Comparison of ENCODE assay signal across 8 cellular contexts in the genomic region with DNA sequence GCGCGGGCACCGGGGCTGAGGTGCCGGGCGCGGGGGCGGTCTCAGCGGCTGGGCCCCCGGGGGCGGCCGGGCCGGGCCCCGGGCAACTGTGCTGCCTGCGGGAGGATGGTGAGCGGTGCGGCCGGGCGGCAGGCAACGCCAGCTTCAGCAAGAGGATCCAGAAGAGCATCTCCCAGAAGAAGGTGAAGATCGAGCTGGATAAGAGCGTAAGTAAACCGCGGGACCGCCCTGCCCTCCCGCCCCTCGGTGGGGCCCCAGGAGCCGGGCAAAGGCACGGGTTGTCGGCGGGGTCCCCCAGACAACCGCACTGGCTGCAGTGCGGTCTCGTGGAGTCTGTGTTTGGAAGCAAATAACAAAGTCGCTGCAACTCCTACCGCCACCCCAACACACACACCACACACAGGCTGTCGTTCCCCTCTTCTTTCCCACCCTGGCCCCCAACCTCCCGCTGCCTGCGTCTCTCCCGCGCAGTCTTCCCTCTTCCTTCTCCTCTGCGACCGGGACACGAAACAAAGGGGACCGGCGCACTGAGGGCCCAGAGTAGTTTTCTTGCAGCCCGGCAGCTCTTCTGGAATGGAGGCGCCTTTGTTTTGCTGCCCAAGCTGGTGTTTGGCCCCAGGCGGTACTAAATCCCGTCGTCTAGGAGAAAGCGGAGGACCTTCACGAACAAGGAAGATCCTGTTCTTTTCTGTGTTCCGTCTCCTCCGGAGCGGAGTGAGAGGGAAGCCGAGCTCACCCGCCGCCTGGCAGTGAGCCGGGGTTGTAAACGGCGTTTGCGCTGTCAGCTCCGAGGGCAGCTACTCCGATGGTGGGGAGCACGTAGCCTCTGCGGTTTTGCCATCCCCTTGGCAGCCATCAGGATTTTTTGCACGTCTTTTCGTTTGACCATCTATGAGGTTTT. TPM values are rescaled to one million over a fixed set of nuclear protein-coding genes. Genes with fewer than 3 reads are reported as not detected.
DNase-seq lines count a peak whose midpoint lies in the region; ATAC-seq and TF ChIP-seq lines count a peak whose summit lies in the region.

No MANE protein-coding gene starts in this region.

- peak; percentile 26 for ATAC-seq in GM19455 (IDR thresholded peaks at IDR 0.05; ENCODE audit: unreplicated experiment)
- ATAC-seq in HG03565 (IDR thresholded peaks at IDR 0.05; ENCODE audit: unreplicated experiment): peak; percentile 8
- peak in 1 of 2 donors; percentile 18 for ATAC-seq in naive thymus-derived CD8-positive, alpha-beta T cell

- peaks cover 39% of the 10 kb centered on the region for H3K36me3 Mint-ChIP-seq in activated T-helper 2 cell treated with anti-CD3 and anti-CD28 coated beads, Interferon-gamma antibody, Interleukin-2, Interleukin-4, amounts not matched to agents 10 μg/mL and 5 μg/mL and 100 μg/mL, durations not matched to agents 14 hours and 24 hours and 36 hours (ENCODE audit: low read depth)
- H3K36me3 Mint-ChIP-seq in naive thymus-derived CD8-positive, alpha-beta T cell: peaks cover 0 to 4% (median 0%) of the 10 kb centered on the region in 3 donors

- no peaks in the 10 kb centered on the region for H3K9me3 Mint-ChIP-seq in activated T-helper 2 cell treated with anti-CD3 and anti-CD28 coated beads, Interferon-gamma antibody, Interleukin-2, Interleukin-4, amounts not matched to agents 10 μg/mL and 5 μg/mL and 100 μg/mL, durations not matched to agents 14 hours and 24 hours and 36 hours
- no peaks in the 10 kb centered on the region for H3K9me3 Mint-ChIP-seq in naive thymus-derived CD8-positive, alpha-beta T cell

- peak overlapping the region; percentile 96 for H3K4me3 Mint-ChIP-seq in activated T-helper 2 cell treated with anti-CD3 and anti-CD28 coated beads, Interferon-gamma antibody, Interleukin-2, Interleukin-4, amounts not matched to agents 10 μg/mL and 5 μg/mL and 100 μg/mL, durations not matched to agents 14 hours and 24 hours and 36 hours (ENCODE audit: low read depth)
- peak overlapping the region; percentile 85 to 98 (median 92) for H3K4me3 Mint-ChIP-seq in naive thymus-derived CD8-positive, alpha-beta T cell

- no peaks in the 10 kb centered on the region for H3K27me3 Mint-ChIP-seq in activated T-helper 2 cell treated with anti-CD3 and anti-CD28 coated beads, Interferon-gamma antibody, Interleukin-2, Interleukin-4, amounts not matched to agents 10 μg/mL and 5 μg/mL and 100 μg/mL, durations not matched to agents 14 hours and 24 hours and 36 hours (ENCODE audit: low read depth)
- peaks cover 8 to 32% (median 19%) of the 10 kb centered on the region in 5 donors for H3K27me3 Mint-ChIP-seq in naive thymus-derived CD8-positive, alpha-beta T cell

- peaks cover 34% of the 10 kb centered on the region for H3K4me1 Mint-ChIP-seq in activated T-helper 2 cell treated with anti-CD3 and anti-CD28 coated beads, Interferon-gamma antibody, Interleukin-2, Interleukin-4, amounts not matched to agents 10 μg/mL and 5 μg/mL and 100 μg/mL, durations not matched to agents 14 hours and 24 hours and 36 hours (ENCODE audit: low read depth)
- peaks cover 8 to 24% (median 17%) of the 10 kb centered on the region in 4 donors for H3K4me1 Mint-ChIP-seq in naive thymus-derived CD8-positive, alpha-beta T cell

- DNase-seq in COLO829 (ENCODE audit: low spot score) (peak; percentile 91), fibroblast of peridontal ligament (ENCODE audit: extremely low read depth) (peak; percentile 79), substantia nigra (lab: John Stamatoyannopoulos, UW) (peak in 48 of 49 donors; percentile 21 to 89 (median 72))
- peak; percentile 40 for DNase-seq in activated T-helper 2 cell treated with anti-CD3 and anti-CD28 coated beads, Interferon-gamma antibody, Interleukin-2, Interleukin-4, amounts not matched to agents 10 μg/mL and 5 μg/mL and 100 μg/mL, durations not matched to agents 14 hours and 24 hours and 36 hours (ENCODE audit: low spot score)
- DNase-seq in naive thymus-derived CD8-positive, alpha-beta T cell: peak; percentile 4 to 64 (median 29)

- H3K27ac ChIP-seq in substantia nigra (ENCODE audit: low read depth, low read length, poor library complexity, severe bottlenecking): peak overlapping the region; percentile 88

- POLR2A ChIA-PET in naive thymus-derived CD8-positive, alpha-beta T cell (lab: Charles Lee): interaction anchor here (0.7 to 6.5 kb wide), 6 partner anchors 10 to 1151 kb away, joined by 3 to 271 read pairs (median 4); a partner anchor contains a TSS

- H3K27ac Mint-ChIP-seq in activated T-helper 2 cell treated with anti-CD3 and anti-CD28 coated beads, Interferon-gamma antibody, Interleukin-2, Interleukin-4, amounts not matched to agents 10 μg/mL and 5 μg/mL and 100 μg/mL, durations not matched to agents 14 hours and 24 hours and 36 hours: peak overlapping the region; percentile 88
- H3K27ac Mint-ChIP-seq in naive thymus-derived CD8-positive, alpha-beta T cell: peak overlapping the region in 6 of 10 donors; percentile 3 to 90 (median 66)

- intact Hi-C loops in activated T-helper 2 cell treated with anti-CD3 and anti-CD28 coated beads, Interferon-gamma antibody, Interleukin-2, Interleukin-4, amounts not matched to agents 10 μg/mL and 5 μg/mL and 100 μg/mL, durations not matched to agents 14 hours and 24 hours and 36 hours (cut with micrococcal nuclease): loop anchor here (2.0 to 5.0 kb wide), 4 partner anchors 45 to 911 kb away; a partner anchor contains a TSS

TF ChIP-seq in PFSK-1, 5 proteins besides CTCF, POLR2A, EP300 and RAD21:
- no peak for TF ChIP-seq FOXP2 (optimal IDR thresholded peaks at IDR 0.05; ENCODE audit: borderline replicate concordance, extremely low read depth, extremely low read length, insufficient read depth)
- TF ChIP-seq SIN3A (IDR thresholded peaks at IDR 0.05; ENCODE audit: borderline replicate concordance, insufficient read depth, low read length): 0 out of 2 replicates have a peak, but pooled peaks have one; percentile 16
- TF ChIP-seq, protein P1, sequence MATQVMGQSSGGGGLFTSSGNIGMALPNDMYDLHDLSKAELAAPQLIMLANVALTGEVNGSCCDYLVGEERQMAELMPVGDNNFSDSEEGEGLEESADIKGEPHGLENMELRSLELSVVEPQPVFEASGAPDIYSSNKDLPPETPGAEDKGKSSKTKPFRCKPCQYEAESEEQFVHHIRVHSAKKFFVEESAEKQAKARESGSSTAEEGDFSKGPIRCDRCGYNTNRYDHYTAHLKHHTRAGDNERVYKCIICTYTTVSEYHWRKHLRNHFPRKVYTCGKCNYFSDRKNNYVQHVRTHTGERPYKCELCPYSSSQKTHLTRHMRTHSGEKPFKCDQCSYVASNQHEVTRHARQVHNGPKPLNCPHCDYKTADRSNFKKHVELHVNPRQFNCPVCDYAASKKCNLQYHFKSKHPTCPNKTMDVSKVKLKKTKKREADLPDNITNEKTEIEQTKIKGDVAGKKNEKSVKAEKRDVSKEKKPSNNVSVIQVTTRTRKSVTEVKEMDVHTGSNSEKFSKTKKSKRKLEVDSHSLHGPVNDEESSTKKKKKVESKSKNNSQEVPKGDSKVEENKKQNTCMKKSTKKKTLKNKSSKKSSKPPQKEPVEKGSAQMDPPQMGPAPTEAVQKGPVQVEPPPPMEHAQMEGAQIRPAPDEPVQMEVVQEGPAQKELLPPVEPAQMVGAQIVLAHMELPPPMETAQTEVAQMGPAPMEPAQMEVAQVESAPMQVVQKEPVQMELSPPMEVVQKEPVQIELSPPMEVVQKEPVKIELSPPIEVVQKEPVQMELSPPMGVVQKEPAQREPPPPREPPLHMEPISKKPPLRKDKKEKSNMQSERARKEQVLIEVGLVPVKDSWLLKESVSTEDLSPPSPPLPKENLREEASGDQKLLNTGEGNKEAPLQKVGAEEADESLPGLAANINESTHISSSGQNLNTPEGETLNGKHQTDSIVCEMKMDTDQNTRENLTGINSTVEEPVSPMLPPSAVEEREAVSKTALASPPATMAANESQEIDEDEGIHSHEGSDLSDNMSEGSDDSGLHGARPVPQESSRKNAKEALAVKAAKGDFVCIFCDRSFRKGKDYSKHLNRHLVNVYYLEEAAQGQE (IDR thresholded peaks at IDR 0.05; ENCODE audit: insufficient read depth in 1 of 2, low read depth in 2 of 2, low read length in 2 of 2): no peak
- no peak for TF ChIP-seq TAF1 (IDR thresholded peaks at IDR 0.05; ENCODE audit: borderline replicate concordance, insufficient read depth, low read length)
- no peak for TF ChIP-seq POLR2AphosphoS5 (IDR thresholded peaks at IDR 0.05; ENCODE audit: low read depth, low read length)

RNA-seq across cellular contexts. Expression of a gene that starts 0.8 kb away (rescaled TPM):
- polyA plus RNA-seq in PFSK-1 (2012; ENCODE audit: insufficient read length, low read depth): 15.6 TPM
- total RNA-seq in activated T-helper 2 cell treated with anti-CD3 and anti-CD28 coated beads, Interferon-gamma antibody, Interleukin-2, Interleukin-4, amounts not matched to agents 10 μg/mL and 5 μg/mL and 100 μg/mL, durations not matched to agents 14 hours and 24 hours and 36 hours: 37.4 and 38.3 TPM in 2 replicates
- 1 to 10 TPM; 2.0 to 2.3 TPM for total RNA-seq in naive thymus-derived CD8-positive, alpha-beta T cell
- 1 to 10 TPM; 1.2 to 5.3 (median 1.3) TPM for polyA plus RNA-seq in naive thymus-derived CD8-positive, alpha-beta T cell

RNA-seq across cellular contexts. Expression of a gene that starts 27.4 kb away (rescaled TPM):
- 0.21 TPM for polyA plus RNA-seq in PFSK-1 (2012; ENCODE audit: insufficient read length, low read depth)
- not detected in 2 replicates for total RNA-seq in activated T-helper 2 cell treated with anti-CD3 and anti-CD28 coated beads, Interferon-gamma antibody, Interleukin-2, Interleukin-4, amounts not matched to agents 10 μg/mL and 5 μg/mL and 100 μg/mL, durations not matched to agents 14 hours and 24 hours and 36 hours
- total RNA-seq in naive thymus-derived CD8-positive, alpha-beta T cell: not detected
- not detected for polyA plus RNA-seq in naive thymus-derived CD8-positive, alpha-beta T cell

RNA-seq across cellular contexts. Expression of a gene that starts 37.4 kb away (rescaled TPM):
- 37.0 TPM for polyA plus RNA-seq in PFSK-1 (2012; ENCODE audit: insufficient read length, low read depth)
- 380 and 393 TPM in 2 replicates for total RNA-seq in activated T-helper 2 cell treated with anti-CD3 and anti-CD28 coated beads, Interferon-gamma antibody, Interleukin-2, Interleukin-4, amounts not matched to agents 10 μg/mL and 5 μg/mL and 100 μg/mL, durations not matched to agents 14 hours and 24 hours and 36 hours
- 100 to 1,000 TPM; 111 to 115 TPM for total RNA-seq in naive thymus-derived CD8-positive, alpha-beta T cell
- 100 to 1,000 TPM; 102 to 154 (median 142) TPM for polyA plus RNA-seq in naive thymus-derived CD8-positive, alpha-beta T cell

Comparison
In these comparisons a context has a peak if more than half of its experiments do, and no peak if none do; other contexts are left out.
1. DNase-seq: peak in every context shown above with its lines; median percentile 91 in COLO829; 79 in fibroblast of peridontal ligament; 72 in substantia nigra; 40 in activated T-helper 2 cell treated with anti-CD3 and anti-CD28 coated beads, Interferon-gamma antibody, Interleukin-2, Interleukin-4, amounts not matched to agents 10 μg/mL and 5 μg/mL and 100 μg/mL, durations not matched to agents 14 hours and 24 hours and 36 hours; 29 in naive thymus-derived CD8-positive, alpha-beta T cell.
2. RNA of a gene that starts 0.8 kb away (total RNA-seq): 37.4 to 38.3 TPM in activated T-helper 2 cell treated with anti-CD3 and anti-CD28 coated beads, Interferon-gamma antibody, Interleukin-2, Interleukin-4, amounts not matched to agents 10 μg/mL and 5 μg/mL and 100 μg/mL, durations not matched to agents 14 hours and 24 hours and 36 hours; 2.0 to 2.3 TPM in naive thymus-derived CD8-positive, alpha-beta T cell; every median in the first group is over 10 times any median in the second.